ENCODE assay signal across 1 cellular context in genomic region chr14:102088012-102088792, GRCh38.
TF ChIP-seq lines count a peak whose summit lies in the region.

No MANE protein-coding gene starts in this region.

TF ChIP-seq in K562, 482 proteins besides CTCF, POLR2A, EP300 and RAD21 (continued from another document and continues in another):
- no peak for TF ChIP-seq STAT6 (CRISPR knock-in tag; IDR thresholded peaks at IDR 0.05)
- no peak for TF ChIP-seq ZMIZ1 (IDR thresholded peaks at IDR 0.05; ENCODE audit: low read depth in 2 of 2, low read length in 2 of 2)
- no peak for TF ChIP-seq ZNF318 (IDR thresholded peaks at IDR 0.05; ENCODE audit: borderline replicate concordance in 1 of 2, low read depth in 1 of 2)
- no peak for TF ChIP-seq THRAP3 (IDR thresholded peaks at IDR 0.05; ENCODE audit: borderline replicate concordance)
- no peak for TF ChIP-seq SFPQ (IDR thresholded peaks at IDR 0.05; ENCODE audit: low read depth, low read length)
- TF ChIP-seq PCBP1 (IDR thresholded peaks at IDR 0.05; ENCODE audit: low read depth, low read length, poor library complexity, severe bottlenecking) = no peak
- peak; percentile 41; the same call in 1 of the 2 replicates for TF ChIP-seq ZNF143 (CRISPR knock-in tag; IDR thresholded peaks at IDR 0.05)
- TF ChIP-seq CXXC5 (CRISPR knock-in tag; IDR thresholded peaks at IDR 0.05) = peak; percentile 41
- peak; percentile 99 for TF ChIP-seq MAX (CRISPR knock-in tag; IDR thresholded peaks at IDR 0.05)
- no peak for TF ChIP-seq ETS2 (tag; IDR thresholded peaks at IDR 0.05; ENCODE audit: borderline replicate concordance, poor library complexity, severe bottlenecking)
- TF ChIP-seq KLF16 (IDR thresholded peaks at IDR 0.05) = no peak
- no peak for TF ChIP-seq ASH1L (IDR thresholded peaks at IDR 0.05; ENCODE audit: borderline replicate concordance, low read depth, partially characterized antibody)
- TF ChIP-seq LCOR (CRISPR knock-in tag; IDR thresholded peaks at IDR 0.05) = 0 out of 2 replicates have a peak, but pooled peaks have one; percentile 49
- TF ChIP-seq RFX1 (IDR thresholded peaks at IDR 0.05) = no peak
- 0 out of 2 replicates have a peak, but pooled peaks have one; percentile 36 for TF ChIP-seq ZNF175 (CRISPR knock-in tag; IDR thresholded peaks at IDR 0.05; ENCODE audit: low read depth)
- no peak for TF ChIP-seq ZNF121 (CRISPR knock-in tag; conservative IDR thresholded peaks at IDR 0.05)
- no peak for TF ChIP-seq ZNF408 (CRISPR knock-in tag; IDR thresholded peaks at IDR 0.05; ENCODE audit: low read depth)
- TF ChIP-seq IRF2 (CRISPR knock-in tag; IDR thresholded peaks at IDR 0.05) = no peak
- TF ChIP-seq NR2C1 (IDR thresholded peaks at IDR 0.05) = no peak
- 0 out of 2 replicates have a peak, but pooled peaks have one; percentile 36 for TF ChIP-seq NR2C1 (tag; IDR thresholded peaks at IDR 0.05)
- TF ChIP-seq DIDO1 (tag; IDR thresholded peaks at IDR 0.05; ENCODE audit: low read depth) = no peak
- TF ChIP-seq ZBTB33 (CRISPR knock-in tag; IDR thresholded peaks at IDR 0.05) = no peak
- TF ChIP-seq ZNF277 (CRISPR knock-in tag; IDR thresholded peaks at IDR 0.05; ENCODE audit: borderline replicate concordance) = no peak
- no peak for TF ChIP-seq MXD1 (CRISPR knock-in tag; IDR thresholded peaks at IDR 0.05; ENCODE audit: borderline replicate concordance, poor library complexity, severe bottlenecking)
- peak; percentile 75 for TF ChIP-seq POLR2G (IDR thresholded peaks at IDR 0.05; ENCODE audit: low read depth, low read length)
- TF ChIP-seq E2F1 (CRISPR knock-in tag; IDR thresholded peaks at IDR 0.05) = no peak
- no peak for TF ChIP-seq POLR2AphosphoS5 (IDR thresholded peaks at IDR 0.05; ENCODE audit: control insufficient read depth, insufficient read depth, low read depth, low read length)
- TF ChIP-seq MTA3 (IDR thresholded peaks at IDR 0.05; ENCODE audit: borderline replicate concordance) = no peak
